In the genomic region with DNA sequence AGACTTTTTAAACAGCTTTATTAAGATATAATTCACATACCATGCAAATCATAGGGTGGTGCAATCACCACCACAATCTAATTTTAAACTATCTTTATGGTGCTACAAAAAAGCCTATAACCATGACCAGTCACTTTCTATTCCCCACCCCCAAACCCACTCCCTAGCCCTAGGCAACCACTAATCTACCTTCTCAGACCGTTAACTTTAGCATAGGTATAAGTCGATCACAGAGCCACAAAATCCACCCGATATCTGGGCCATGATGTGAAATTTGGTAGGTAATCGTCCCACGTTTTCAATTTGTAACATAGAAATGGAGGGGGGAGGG, we compare ENCODE assay signal across 8 cellular contexts. TPM values are rescaled to one million over a fixed set of nuclear protein-coding genes. Genes with fewer than 3 reads are reported as not detected.
A peak's percentile ranks its signal among the peaks of the same experiment; 100 is the strongest.
DNase-seq lines count a peak whose midpoint lies in the region; ATAC-seq and TF ChIP-seq lines count a peak whose summit lies in the region.

No MANE protein-coding gene starts in this region.

- DNase-seq in activated CD8-positive, alpha-beta memory T cell treated with anti-CD3 and anti-CD28 coated beads, Interleukin-2, amount 10 ng/mL, durations not matched to agents 7 days and 5 days = no peak
- DNase-seq in activated CD8-positive, alpha-beta memory T cell treated with anti-CD3 and anti-CD28 coated beads, Interleukin-2, amount 50 U/mL, for 48 hours = no peak
- DNase-seq in Kasumi-1 (lab: John Stamatoyannopoulos, UW) = no peak
- DNase-seq in retina = no peak

- H3K4me1 Mint-ChIP-seq in activated CD8-positive, alpha-beta memory T cell treated with anti-CD3 and anti-CD28 coated beads, Interleukin-2, amount 10 ng/mL, durations not matched to agents 7 days and 5 days = peaks cover 36% of the 10 kb centered on the region
- H3K4me1 Mint-ChIP-seq in brain = peaks cover 34% of the 10 kb centered on the region

- peak overlapping the region; percentile 79 for H3K27ac ChIP-seq in HUES6 (ENCODE audit: low read depth, low read length)
- H3K27ac ChIP-seq in mesodermal cell (ENCODE audit: low read depth, low read length, severe bottlenecking) = peak overlapping the region; percentile 98

- no peaks in the 10 kb centered on the region for H3K27me3 ChIP-seq in HUES6 (ENCODE audit: control insufficient read depth, insufficient read depth, low read length)

- H3K27me3 Mint-ChIP-seq in activated CD8-positive, alpha-beta memory T cell treated with anti-CD3 and anti-CD28 coated beads, Interleukin-2, amount 10 ng/mL, durations not matched to agents 7 days and 5 days = no peaks in the 10 kb centered on the region
- peaks cover 10% of the 10 kb centered on the region for H3K27me3 Mint-ChIP-seq in brain

- H3K36me3 ChIP-seq in HUES6 (ENCODE audit: control insufficient read depth, insufficient read depth, low read length) (peaks cover 30% of the 10 kb centered on the region), mesodermal cell (ENCODE audit: control insufficient read depth, insufficient read depth, low read length) (peaks cover 37% of the 10 kb centered on the region)

- H3K4me3 Mint-ChIP-seq in activated CD8-positive, alpha-beta memory T cell treated with anti-CD3 and anti-CD28 coated beads, Interleukin-2, amount 10 ng/mL, durations not matched to agents 7 days and 5 days = peak overlapping the region; percentile 92
- H3K4me3 Mint-ChIP-seq in brain = peak overlapping the region; percentile 98 to 100 (median 99)

- peak overlapping the region; percentile 99 for H3K27ac Mint-ChIP-seq in activated CD8-positive, alpha-beta memory T cell treated with anti-CD3 and anti-CD28 coated beads, Interleukin-2, amount 10 ng/mL, durations not matched to agents 7 days and 5 days
- H3K27ac Mint-ChIP-seq in brain = peak overlapping the region; percentile 99 to 100 (median 99)

- H3K36me3 Mint-ChIP-seq in activated CD8-positive, alpha-beta memory T cell treated with anti-CD3 and anti-CD28 coated beads, Interleukin-2, amount 10 ng/mL, durations not matched to agents 7 days and 5 days = peaks cover 35% of the 10 kb centered on the region
- H3K36me3 Mint-ChIP-seq in brain = peaks cover 49% of the 10 kb centered on the region

- WGBS in mesodermal cell (ENCODE audit: insufficient coverage in 2 of 2), 2 experiments = 0 to 3% methylated on average over 2 to 3 of the region's 5 CpGs

- ATAC-seq in activated CD8-positive, alpha-beta memory T cell treated with anti-CD3 and anti-CD28 coated beads, Interleukin-2, amount 10 ng/mL, durations not matched to agents 7 days and 5 days = peak; percentile 14
- ATAC-seq in HG02970 (IDR thresholded peaks at IDR 0.05; ENCODE audit: low FRiP score, unreplicated experiment) = no peak

- no peaks in the 10 kb centered on the region for H3K9me3 ChIP-seq in HUES6 (ENCODE audit: control insufficient read depth, insufficient read depth, low read depth, low read length)
- H3K9me3 ChIP-seq in mesodermal cell (ENCODE audit: control insufficient read depth, low read length) = no peaks in the 10 kb centered on the region

- peak overlapping the region; percentile 98 for H3K9ac ChIP-seq in HUES6 (ENCODE audit: low read length)

- H3K4me1 ChIP-seq in HUES6 (ENCODE audit: control insufficient read depth, insufficient read depth, low read length) (peaks cover 3% of the 10 kb centered on the region; the same call in 1 of the 2 replicates), mesodermal cell (ENCODE audit: control insufficient read depth, insufficient read depth, low read length, poor library complexity, severe bottlenecking) (no peaks in the 10 kb centered on the region)

- CTCF ChIA-PET in activated CD8-positive, alpha-beta memory T cell treated with anti-CD3 and anti-CD28 coated beads, Interleukin-2, amount 10 ng/mL, durations not matched to agents 7 days and 5 days (lab: Charles Lee) = no interaction called here

- no peaks in the 10 kb centered on the region for H3K9me3 Mint-ChIP-seq in activated CD8-positive, alpha-beta memory T cell treated with anti-CD3 and anti-CD28 coated beads, Interleukin-2, amount 10 ng/mL, durations not matched to agents 7 days and 5 days (ENCODE audit: low read depth)
- peaks cover 0 to 4% (median 0%) of the 10 kb centered on the region in 5 experiments for H3K9me3 Mint-ChIP-seq in brain

- peak overlapping the region; percentile 88 for H3K4me3 ChIP-seq in HUES6 (ENCODE audit: low read depth, low read length)
- peak overlapping the region; percentile 72 for H3K4me3 ChIP-seq in mesodermal cell (ENCODE audit: extremely low read depth, insufficient read depth, low read length, poor library complexity, severe bottlenecking)

- no peak for TF ChIP-seq CTCF in brain (conservative IDR thresholded peaks at IDR 0.05)

RNA-seq across cellular contexts. Expression of gene POM121, which starts 0.5 kb away (rescaled TPM):
- 10 to 100 TPM; 60.2 to 67.1 TPM for total RNA-seq in activated CD8-positive, alpha-beta memory T cell treated with anti-CD3 and anti-CD28 coated beads, Interleukin-2, amount 10 ng/mL, durations not matched to agents 7 days and 5 days
- polyA plus RNA-seq in brain (ENCODE audit: insufficient read depth, low read depth, low replicate concordance) = 59.0 TPM
- 33.8 TPM for polyA plus RNA-seq in mesodermal cell (2013, experiment 1 of 2)
- 28.0 TPM for polyA plus RNA-seq in mesodermal cell (2013, experiment 2 of 2)

RNA-seq across cellular contexts. Expression of gene TRIM74, which starts 44.9 kb away (rescaled TPM):
- 1 to 10 TPM in 1 of 2 experiments, under 1 TPM in 1; 0.94 to 1.8 TPM for total RNA-seq in activated CD8-positive, alpha-beta memory T cell treated with anti-CD3 and anti-CD28 coated beads, Interleukin-2, amount 10 ng/mL, durations not matched to agents 7 days and 5 days
- 1.1 TPM for polyA plus RNA-seq in brain (ENCODE audit: insufficient read depth, low read depth, low replicate concordance)
- polyA plus RNA-seq in mesodermal cell (2013, experiment 1 of 2) = 0.88 TPM
- 0.56 TPM for polyA plus RNA-seq in mesodermal cell (2013, experiment 2 of 2)
